In the genomic region with DNA sequence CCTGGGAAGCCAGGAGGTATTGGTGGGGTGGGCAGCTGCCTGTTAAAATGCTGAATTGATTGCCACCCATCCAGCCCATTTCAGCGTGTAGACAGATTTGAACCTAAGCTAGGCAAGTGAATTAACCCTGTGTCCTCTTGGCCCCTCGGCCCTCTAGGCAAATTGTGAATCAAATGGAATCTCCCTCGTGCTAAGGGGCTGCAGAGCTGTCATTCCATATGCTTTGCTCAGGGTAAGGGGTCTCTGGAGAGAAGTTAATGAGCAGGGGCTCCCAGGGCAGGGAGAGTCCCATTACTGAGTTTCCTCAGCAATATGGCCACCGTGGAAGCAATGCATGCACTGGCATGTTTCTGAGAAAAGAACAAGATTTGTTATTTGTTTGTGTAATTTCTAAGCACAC, we compare ENCODE assay signal across 8 cellular contexts.
"Had no signal": no experiment of that assay in that cellular context is flagged by ENCODE, and none has a peak within 500 bp of the region (broad histone marks: within the 10 kb centered on the region; RNA-seq: fewer than 3 reads in every experiment).

No MANE protein-coding gene starts in this region.

- FAIRE-seq: HepG2 had no signal

- H3K4me3 ChIP-seq: HAP-1 had no signal

- H3K4me1 ChIP-seq: HAP-1 had no signal

- H3K36me3 ChIP-seq: HAP-1 had no signal

- H3K4me3 Mint-ChIP-seq: HFFc6, IgD-negative memory B cell had no signal

- H3K27ac Mint-ChIP-seq: HFFc6, IgD-negative memory B cell had no signal

- ATAC-seq: HCT116, HepG2 had no signal

- H3K9me3 Mint-ChIP-seq: HFFc6 had no signal

- H3K36me3 Mint-ChIP-seq: IgD-negative memory B cell had no signal

- DNase-seq: GOT3, H7, HFFc6, KBM-7 had no signal
